Comparison of ENCODE assay signal across 8 cellular contexts in the genomic region with DNA sequence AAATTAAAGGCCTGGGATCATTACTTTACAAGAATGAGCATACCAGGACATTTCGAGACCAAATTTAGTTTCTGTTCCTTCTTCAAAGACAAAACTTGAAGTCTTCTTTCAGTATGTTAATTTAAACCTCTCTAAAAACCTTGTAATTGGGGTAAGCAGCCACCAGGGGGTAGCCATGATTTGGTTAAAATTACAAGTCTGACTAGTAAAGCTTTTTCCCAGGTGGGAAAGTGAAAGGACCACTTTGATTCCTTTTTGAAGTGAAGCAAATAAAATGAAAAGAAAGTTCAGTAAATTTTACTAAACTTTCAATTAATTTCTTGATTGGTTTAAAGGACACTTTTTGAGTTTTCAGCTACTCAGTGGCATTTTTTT.
DNase-seq lines count a peak whose midpoint lies in the region; ATAC-seq and TF ChIP-seq lines count a peak whose summit lies in the region.

No MANE protein-coding gene starts in this region.

- CTCF ChIA-PET in WTC11 (lab: Charles Lee), result interaction anchor here (0.9 to 2.6 kb wide), 11 partner anchors 10 to 664 kb away, joined by 3 to 9 read pairs (median 3); no protein-coding TSS in a partner anchor

- ATAC-seq in GM19463 (IDR thresholded peaks at IDR 0.05; ENCODE audit: unreplicated experiment), result peak; percentile 83
- ATAC-seq in HG03432 (IDR thresholded peaks at IDR 0.05; ENCODE audit: unreplicated experiment), result peak; percentile 90
- peak; percentile 38; the same call in 1 of the 2 replicates for ATAC-seq in WTC11
- peak in 1 of 4 donors; percentile 50 for ATAC-seq in psoas muscle

- POLR2A ChIA-PET in WTC11 (lab: Charles Lee), result interaction anchor here (0.8 kb wide), 1 partner anchor 182 kb away, joined by 3 read pairs; no protein-coding TSS in a partner anchor

- no peaks in the 10 kb centered on the region for H3K27me3 Mint-ChIP-seq in WTC11 (ENCODE audit: low read depth)

- DNase-seq in WTC11 (ENCODE audit: low spot score) (peak; percentile 35), psoas muscle (no peak), NCI-H2081 treated with DMSO at 0.1 percent for 48 hours (lab: John Stamatoyannopoulos, UW) (no peak), DMS114 treated with DMSO at 0.1 percent for 48 hours (lab: John Stamatoyannopoulos, UW; ENCODE audit: unreplicated experiment) (no peak), HPDE6-E6E7 (ENCODE audit: extremely low spot score) (no peak)

- no peak overlapping the region for H3K4me3 ChIP-seq in psoas muscle

- 85 to 93% (median 91%) methylated on average over 1 of the region's 1 CpG for WGBS in psoas muscle, 3 donors

- H3K27ac Mint-ChIP-seq in WTC11, result no peak overlapping the region

- no peak overlapping the region for H3K27ac ChIP-seq in psoas muscle

- H3K36me3 Mint-ChIP-seq in WTC11, result no peaks in the 10 kb centered on the region

- H3K4me1 Mint-ChIP-seq in WTC11, result peaks cover 9% of the 10 kb centered on the region

- intact Hi-C loops in psoas muscle (cut with DNase I), result no loop called here

- no peaks in the 10 kb centered on the region for H3K9me3 Mint-ChIP-seq in WTC11

- no peaks in the 10 kb centered on the region for H3K27me3 ChIP-seq in psoas muscle (ENCODE audit: insufficient read depth in 3 of 3, low read length in 2 of 3)

- TF ChIP-seq CTCF in GM12872 (IDR thresholded peaks at IDR 0.05; ENCODE audit: insufficient read depth, low read depth, low read length), result peak; percentile 53
- TF ChIP-seq CTCF in WTC11 (IDR thresholded peaks at IDR 0.05), result peak; percentile 47
- peak; percentile 42 for TF ChIP-seq CTCF in psoas muscle (IDR thresholded peaks at IDR 0.05)

- H3K4me1 ChIP-seq in psoas muscle, result peaks cover 4% of the 10 kb centered on the region

- no peak overlapping the region for H3K4me3 Mint-ChIP-seq in WTC11

- no peaks in the 10 kb centered on the region for H3K36me3 ChIP-seq in psoas muscle (ENCODE audit: insufficient read depth in 1 of 2, low read depth in 1 of 2)

- H3K9me3 ChIP-seq in psoas muscle, result no peaks in the 10 kb centered on the region

TF ChIP-seq in WTC11, 78 proteins besides CTCF, POLR2A, EP300 and RAD21:
- TF ChIP-seq TP53 (CRISPR knock-in tag; IDR thresholded peaks at IDR 0.05) (no peak), GRHL2 (CRISPR knock-in tag; IDR thresholded peaks at IDR 0.05; ENCODE audit: insufficient replicate concordance, severe bottlenecking) (no peak), TCF7 (CRISPR knock-in tag; IDR thresholded peaks at IDR 0.05; ENCODE audit: low read depth) (no peak), FOXP1 (CRISPR knock-in tag; IDR thresholded peaks at IDR 0.05; ENCODE audit: borderline replicate concordance) (no peak), GTF2I (CRISPR knock-in tag; conservative IDR thresholded peaks at IDR 0.05) (no peak), GABPB1 (CRISPR knock-in tag; IDR thresholded peaks at IDR 0.05) (no peak), MXD4 (CRISPR knock-in tag; IDR thresholded peaks at IDR 0.05; ENCODE audit: borderline replicate concordance) (no peak), RELA (CRISPR knock-in tag; IDR thresholded peaks at IDR 0.05; ENCODE audit: borderline replicate concordance) (no peak), PRRX2 (CRISPR knock-in tag; IDR thresholded peaks at IDR 0.05) (no peak), ZNF121 (CRISPR knock-in tag; IDR thresholded peaks at IDR 0.05) (no peak), KAT7 (CRISPR knock-in tag; IDR thresholded peaks at IDR 0.05; ENCODE audit: borderline replicate concordance) (no peak), EMX1 (CRISPR knock-in tag; IDR thresholded peaks at IDR 0.05) (no peak), ATF1 (CRISPR knock-in tag; IDR thresholded peaks at IDR 0.05) (no peak), ETV6 (CRISPR knock-in tag; IDR thresholded peaks at IDR 0.05) (no peak)
- TF ChIP-seq, protein P1, sequence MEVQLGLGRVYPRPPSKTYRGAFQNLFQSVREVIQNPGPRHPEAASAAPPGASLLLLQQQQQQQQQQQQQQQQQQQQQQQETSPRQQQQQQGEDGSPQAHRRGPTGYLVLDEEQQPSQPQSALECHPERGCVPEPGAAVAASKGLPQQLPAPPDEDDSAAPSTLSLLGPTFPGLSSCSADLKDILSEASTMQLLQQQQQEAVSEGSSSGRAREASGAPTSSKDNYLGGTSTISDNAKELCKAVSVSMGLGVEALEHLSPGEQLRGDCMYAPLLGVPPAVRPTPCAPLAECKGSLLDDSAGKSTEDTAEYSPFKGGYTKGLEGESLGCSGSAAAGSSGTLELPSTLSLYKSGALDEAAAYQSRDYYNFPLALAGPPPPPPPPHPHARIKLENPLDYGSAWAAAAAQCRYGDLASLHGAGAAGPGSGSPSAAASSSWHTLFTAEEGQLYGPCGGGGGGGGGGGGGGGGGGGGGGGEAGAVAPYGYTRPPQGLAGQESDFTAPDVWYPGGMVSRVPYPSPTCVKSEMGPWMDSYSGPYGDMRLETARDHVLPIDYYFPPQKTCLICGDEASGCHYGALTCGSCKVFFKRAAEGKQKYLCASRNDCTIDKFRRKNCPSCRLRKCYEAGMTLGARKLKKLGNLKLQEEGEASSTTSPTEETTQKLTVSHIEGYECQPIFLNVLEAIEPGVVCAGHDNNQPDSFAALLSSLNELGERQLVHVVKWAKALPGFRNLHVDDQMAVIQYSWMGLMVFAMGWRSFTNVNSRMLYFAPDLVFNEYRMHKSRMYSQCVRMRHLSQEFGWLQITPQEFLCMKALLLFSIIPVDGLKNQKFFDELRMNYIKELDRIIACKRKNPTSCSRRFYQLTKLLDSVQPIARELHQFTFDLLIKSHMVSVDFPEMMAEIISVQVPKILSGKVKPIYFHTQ (CRISPR knock-in tag; IDR thresholded peaks at IDR 0.05), result no peak
- TF ChIP-seq, protein P2, sequence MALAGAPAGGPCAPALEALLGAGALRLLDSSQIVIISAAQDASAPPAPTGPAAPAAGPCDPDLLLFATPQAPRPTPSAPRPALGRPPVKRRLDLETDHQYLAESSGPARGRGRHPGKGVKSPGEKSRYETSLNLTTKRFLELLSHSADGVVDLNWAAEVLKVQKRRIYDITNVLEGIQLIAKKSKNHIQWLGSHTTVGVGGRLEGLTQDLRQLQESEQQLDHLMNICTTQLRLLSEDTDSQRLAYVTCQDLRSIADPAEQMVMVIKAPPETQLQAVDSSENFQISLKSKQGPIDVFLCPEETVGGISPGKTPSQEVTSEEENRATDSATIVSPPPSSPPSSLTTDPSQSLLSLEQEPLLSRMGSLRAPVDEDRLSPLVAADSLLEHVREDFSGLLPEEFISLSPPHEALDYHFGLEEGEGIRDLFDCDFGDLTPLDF (CRISPR knock-in tag; IDR thresholded peaks at IDR 0.05), result no peak
- TF ChIP-seq, protein P3, sequence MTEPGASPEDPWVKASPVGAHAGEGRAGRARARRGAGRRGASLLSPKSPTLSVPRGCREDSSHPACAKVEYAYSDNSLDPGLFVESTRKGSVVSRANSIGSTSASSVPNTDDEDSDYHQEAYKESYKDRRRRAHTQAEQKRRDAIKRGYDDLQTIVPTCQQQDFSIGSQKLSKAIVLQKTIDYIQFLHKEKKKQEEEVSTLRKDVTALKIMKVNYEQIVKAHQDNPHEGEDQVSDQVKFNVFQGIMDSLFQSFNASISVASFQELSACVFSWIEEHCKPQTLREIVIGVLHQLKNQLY (CRISPR knock-in tag; IDR thresholded peaks at IDR 0.05), result no peak
- TF ChIP-seq, protein P4, sequence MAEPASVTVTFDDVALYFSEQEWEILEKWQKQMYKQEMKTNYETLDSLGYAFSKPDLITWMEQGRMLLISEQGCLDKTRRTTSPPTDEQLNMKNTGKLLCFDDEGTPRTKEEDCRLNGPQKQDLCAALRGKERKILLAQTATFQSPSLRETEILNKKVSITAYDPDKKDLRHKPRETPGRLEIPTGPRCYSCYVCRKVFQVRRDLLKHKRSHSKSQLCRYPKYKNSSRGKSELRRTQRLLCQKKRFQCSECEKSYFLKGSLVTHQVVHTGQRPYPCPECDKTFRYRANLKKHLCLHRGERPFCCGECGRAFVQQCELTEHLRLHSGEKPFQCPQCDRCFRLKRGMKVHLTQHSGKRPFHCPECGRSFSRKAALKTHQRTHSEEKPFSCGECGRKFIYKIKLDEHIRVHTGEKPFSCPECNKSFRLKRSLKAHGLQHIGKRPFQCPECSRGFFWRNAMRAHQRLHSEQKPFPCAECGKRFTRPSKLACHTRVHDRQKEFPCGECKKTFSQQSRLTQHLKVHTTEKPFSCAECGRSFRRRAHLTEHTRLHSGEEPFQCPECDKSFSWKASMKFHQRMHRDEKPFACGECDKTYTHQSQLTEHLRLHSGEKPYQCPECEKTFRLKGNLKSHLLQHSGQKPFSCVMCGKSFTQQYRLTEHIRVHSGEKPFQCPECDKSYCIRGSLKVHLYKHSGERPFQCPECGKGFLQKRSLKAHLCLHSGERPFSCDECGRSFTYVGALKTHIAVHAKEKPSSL (CRISPR knock-in tag; conservative IDR thresholded peaks at IDR 0.05), result no peak
